In the genomic region with DNA sequence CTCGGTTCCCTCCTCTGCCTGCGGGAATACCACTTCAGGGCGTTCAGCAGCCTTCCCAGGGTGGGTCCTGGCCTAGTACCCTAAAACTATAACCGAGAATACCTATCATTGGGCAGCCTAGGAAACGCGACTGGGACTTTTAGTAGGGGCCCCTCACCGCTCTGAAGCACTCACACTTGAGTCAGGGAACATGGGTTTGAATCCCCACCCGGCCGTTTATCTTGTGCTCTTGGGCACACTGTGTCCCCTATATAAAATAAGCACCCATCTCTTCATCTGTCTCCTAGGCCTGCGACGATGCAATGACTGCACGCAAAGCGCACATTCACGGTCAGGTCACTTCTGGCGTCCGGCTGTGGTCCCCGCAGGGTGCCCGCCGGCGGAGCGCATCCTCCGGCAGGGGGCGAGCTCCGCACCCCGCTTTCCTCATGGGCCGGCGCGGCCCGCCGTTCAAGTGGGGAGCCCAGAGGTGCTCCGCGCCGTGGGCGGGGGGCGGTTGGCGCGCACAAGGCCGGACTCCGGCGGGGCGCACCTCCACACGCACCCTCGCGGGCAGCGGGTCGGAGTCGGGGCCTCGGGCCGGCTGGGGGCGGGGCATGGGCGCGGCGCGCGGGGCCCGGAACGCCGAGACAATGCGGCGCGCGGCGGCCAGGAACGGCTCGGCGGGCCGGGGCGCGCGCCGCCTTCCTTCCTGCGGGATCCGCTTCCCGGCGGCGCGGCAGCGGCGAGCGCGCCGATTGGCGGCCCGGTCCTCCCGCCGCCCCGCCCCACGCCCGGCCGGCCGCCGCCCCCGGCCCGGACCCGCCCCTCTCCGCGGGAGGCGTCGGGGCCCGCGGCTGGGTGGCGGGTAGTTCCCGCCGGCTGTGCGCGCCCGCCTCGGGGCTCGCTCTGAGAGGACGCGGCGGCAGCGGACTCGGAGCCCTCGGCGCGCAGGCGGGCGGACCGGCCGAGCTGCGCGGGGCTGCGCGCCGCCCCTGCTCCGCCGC, we compare ENCODE assay signal across 8 cellular contexts. TPM values are rescaled to one million over a fixed set of nuclear protein-coding genes. Genes with fewer than 3 reads are reported as not detected.
DNase-seq lines count a peak whose midpoint lies in the region; ATAC-seq lines count a peak whose summit lies in the region.

A gene (plus strand): TSS at position 850 of the 986 bp plus-strand sequence. CDS start 293 bp downstream, outside the sequence.

- H3K36me3 ChIP-seq in MG63 (peaks cover 11% of the 10 kb centered on the region), skeletal muscle tissue (ENCODE audit: control insufficient read depth in 3 of 3, insufficient read depth in 3 of 3, low read length in 3 of 3) (no peaks in the 10 kb centered on the region)

- DNase-seq in DMS53 treated with DMSO at 0.1 percent for 48 hours (lab: John Stamatoyannopoulos, UW; ENCODE audit: unreplicated experiment), result peak; percentile 30
- DNase-seq in MG63, result peak; percentile 75
- DNase-seq in SW 1271 (lab: John Stamatoyannopoulos, UW), result peak; percentile 13 to 64
- peak; percentile 49 for DNase-seq in cerebellar cortex (ENCODE audit: low spot score)
- peak; percentile 81 for DNase-seq in islet precursor cell

- peak within 1 kb of the TSS; percentile 62 for H3K4me3 ChIP-seq in MG63
- H3K4me3 ChIP-seq in skeletal muscle tissue (ENCODE audit: low read length in 3 of 3), result peak within 1 kb of the TSS; percentile 74 to 83 (median 77)

- H3K4me1 ChIP-seq in skeletal muscle tissue (ENCODE audit: control insufficient read depth in 3 of 3, insufficient read depth in 3 of 3, low read length in 3 of 3), result peaks cover 9 to 12% (median 10%) of the 10 kb centered on the region in 3 donors

- H3K9ac ChIP-seq in skeletal muscle tissue (ENCODE audit: low read depth in 1 of 3, low read length in 3 of 3), result peak within 1 kb of the TSS; percentile 55 to 77 (median 76)

- peak within 1 kb of the TSS; percentile 64 for H3K27ac ChIP-seq in skeletal muscle tissue (ENCODE audit: low read depth, low read length)

- H3K9me3 ChIP-seq in MG63, result no peaks in the 10 kb centered on the region
- H3K9me3 ChIP-seq in skeletal muscle tissue (ENCODE audit: control insufficient read depth in 3 of 3, low read length in 3 of 3), result no peaks in the 10 kb centered on the region

- H3K27me3 ChIP-seq in MG63, result no peaks in the 10 kb centered on the region
- H3K27me3 ChIP-seq in skeletal muscle tissue (ENCODE audit: control insufficient read depth in 3 of 3, insufficient read depth in 3 of 3, low read length in 3 of 3), result peaks cover 0 to 13% (median 0%) of the 10 kb centered on the region in 3 donors

- ATAC-seq in GM21529 (IDR thresholded peaks at IDR 0.05; ENCODE audit: unreplicated experiment) (peak; percentile 71), HG03175 (IDR thresholded peaks at IDR 0.05; ENCODE audit: unreplicated experiment) (no peak)

RNA-seq across cellular contexts. Expression of the gene that starts here (rescaled TPM):
- 18.4 and 30.6 TPM in 2 replicates for total RNA-seq in MG63 (2014; rRNA removed; shearing (Covaris generic); ENCODE audit: low replicate concordance)
- 17.7 TPM for total RNA-seq in skeletal muscle tissue

Comparison
In these comparisons a context has a peak if more than half of its experiments do, and no peak if none do; other contexts are left out.
1. DNase-seq: peak in every context shown above with its lines; median percentile 81 in islet precursor cell; 75 in MG63; 49 in cerebellar cortex; 38 in SW 1271; 30 in DMS53 treated with DMSO at 0.1 percent for 48 hours.